Comparison of ENCODE assay signal across 9 cellular contexts in the genomic region with DNA sequence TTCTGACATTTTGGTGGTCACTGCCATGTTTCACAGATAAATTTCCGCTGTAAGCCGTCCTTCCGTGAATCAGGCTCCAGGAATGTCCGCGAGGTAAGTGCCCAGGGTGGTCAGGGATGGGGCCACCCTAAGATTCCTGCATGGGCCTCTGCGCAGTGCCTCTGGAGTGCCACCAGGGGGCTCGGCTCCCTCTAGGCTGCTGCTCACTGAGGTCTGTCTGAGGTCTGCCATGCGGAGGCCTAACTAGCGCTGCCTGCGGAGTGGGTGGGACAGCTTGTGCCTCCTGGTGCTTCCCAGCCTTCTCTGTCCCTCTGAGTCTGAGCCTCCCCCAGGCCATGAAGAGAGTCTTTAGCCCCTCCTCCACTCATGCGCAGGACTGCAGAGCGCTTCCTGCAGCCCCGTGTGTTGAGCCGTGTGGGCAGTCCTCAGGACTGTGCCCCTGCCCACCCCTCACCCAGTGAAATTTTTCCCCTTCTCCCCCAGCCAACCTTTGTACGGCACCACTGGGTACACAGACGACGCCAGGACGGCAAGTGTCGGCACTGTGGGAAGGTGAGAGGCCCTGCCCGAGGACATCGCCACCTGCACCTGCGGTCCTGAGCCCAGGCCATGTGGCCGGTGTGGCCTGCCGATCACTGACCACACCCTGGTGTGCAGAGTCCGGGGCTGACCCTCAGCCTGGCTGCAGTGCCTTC. TPM values are rescaled to one million over a fixed set of nuclear protein-coding genes. Genes with fewer than 3 reads are reported as not detected.
DNase-seq lines count a peak whose midpoint lies in the region; ATAC-seq and TF ChIP-seq lines count a peak whose summit lies in the region.
"Had no signal": no experiment of that assay in that cellular context is flagged by ENCODE, and none has a peak within 500 bp of the region (broad histone marks: within the 10 kb centered on the region; RNA-seq: fewer than 3 reads in every experiment).

No MANE protein-coding gene starts in this region.

- no peaks in the 10 kb centered on the region for H3K9me2 ChIP-seq in MM.1S (replicated peaks; ENCODE audit: insufficient read depth, low read length)

- POLR2A ChIA-PET in CD8-positive, alpha-beta memory T cell (lab: Charles Lee): interaction anchor here (1.7 kb wide), 1 partner anchor 10 kb away, joined by 4 read pairs; no protein-coding TSS in a partner anchor

- CTCF ChIA-PET in CD8-positive, alpha-beta memory T cell (lab: Charles Lee): interaction anchor here (2.3 to 16.1 kb wide), 2 partner anchors 19 to 23 kb away, joined by 7 to 358 read pairs; a partner anchor contains a TSS

- no peak overlapping the region for H3K4me2 ChIP-seq in MM.1S (ENCODE audit: low read depth, low read length)

- no peaks in the 10 kb centered on the region for H3F3A ChIP-seq in MM.1S (ENCODE audit: insufficient read depth, low read length)

- no peak overlapping the region for H3K4me3 ChIP-seq in CD8-positive, alpha-beta memory T cell (ENCODE audit: low read length)
- H3K4me3 ChIP-seq in MM.1S (ENCODE audit: low read length) (no peak overlapping the region), choroid plexus epithelial cell (ENCODE audit: low read depth, low read length) (no peak overlapping the region), lung (no peak overlapping the region), upper lobe of left lung (no peak overlapping the region)
- H3K4me3 ChIP-seq: SK-N-MC had no signal

- DNase-seq in CD8-positive, alpha-beta memory T cell: peak in 3 of 5 donors; percentile 22 to 67 (median 44)
- DNase-seq in MM.1S: peak; percentile 41
- peak; percentile 43 for DNase-seq in UCSD-AML1 (lab: John Stamatoyannopoulos, UW; ENCODE audit: unreplicated experiment)
- peak; percentile 88 for DNase-seq in choroid plexus epithelial cell (ENCODE audit: low read depth)
- peak; percentile 52 for DNase-seq in lung (ENCODE audit: low spot score)
- peak; percentile 56 to 70 for DNase-seq in upper lobe of left lung
- DNase-seq in C1 segment of cervical spinal cord (lab: John Stamatoyannopoulos, UW): no peak

- peaks cover 0 to 2% of the 10 kb centered on the region in 2 donors for H3K27me3 Mint-ChIP-seq in CD8-positive, alpha-beta memory T cell

- peak; percentile 46 for ATAC-seq in GM19397 (IDR thresholded peaks at IDR 0.05; ENCODE audit: unreplicated experiment)
- peak; percentile 48 for ATAC-seq in lung (ENCODE audit: insufficient read depth, low FRiP score)
- ATAC-seq in upper lobe of left lung (ENCODE audit: low FRiP score in 2 of 2): peak; percentile 70 to 79

- TF ChIP-seq EP300 in upper lobe of left lung (IDR thresholded peaks at IDR 0.05): no peak

- no peak overlapping the region for H3K4me3 Mint-ChIP-seq in CD8-positive, alpha-beta memory T cell

- no peak overlapping the region for H3K9ac ChIP-seq in MM.1S (ENCODE audit: low read length)

- peaks cover 54% of the 10 kb centered on the region for H3K36me3 ChIP-seq in CD8-positive, alpha-beta memory T cell (ENCODE audit: insufficient read depth, low read length)
- no peaks in the 10 kb centered on the region for H3K36me3 ChIP-seq in MM.1S (replicated peaks; ENCODE audit: insufficient read depth, low read length)
- H3K36me3 ChIP-seq in lung (ENCODE audit: control insufficient read depth in 2 of 2, insufficient read depth in 2 of 2, low read length in 2 of 2): peaks cover 5 to 53% of the 10 kb centered on the region in 2 donors
- H3K36me3 ChIP-seq in upper lobe of left lung: peaks cover 0 to 61% (median 58%) of the 10 kb centered on the region in 4 donors

- no peak overlapping the region for H3K27ac ChIP-seq in CD8-positive, alpha-beta memory T cell (ENCODE audit: low read depth, low read length)
- no peak overlapping the region for H3K27ac ChIP-seq in MM.1S (ENCODE audit: low read length)
- no peak overlapping the region for H3K27ac ChIP-seq in lung (ENCODE audit: low read depth in 1 of 2, low read length in 1 of 2)
- H3K27ac ChIP-seq in upper lobe of left lung: peak overlapping the region in 2 of 4 donors; percentile 12 to 19
- H3K27ac ChIP-seq: SK-N-MC had no signal

- H3K27ac Mint-ChIP-seq in CD8-positive, alpha-beta memory T cell: peak overlapping the region in 4 of 8 donors; percentile 22 to 63 (median 57)

- H3K79me2 ChIP-seq in MM.1S (ENCODE audit: low read length): no peaks in the 10 kb centered on the region

- H4K20me1 ChIP-seq in MM.1S (ENCODE audit: insufficient read depth, low read length): no peaks in the 10 kb centered on the region

- TF ChIP-seq CTCF in MM.1S (IDR thresholded peaks at IDR 0.05; ENCODE audit: low read length): peak; percentile 83
- peak; percentile 93 for TF ChIP-seq CTCF in choroid plexus epithelial cell (conservative IDR thresholded peaks at IDR 0.05; ENCODE audit: low read depth, low read length)
- peak; percentile 50 for TF ChIP-seq CTCF in lung (IDR thresholded peaks at IDR 0.05; ENCODE audit: control extremely low read depth, extremely low read depth)
- TF ChIP-seq CTCF in upper lobe of left lung (IDR thresholded peaks at IDR 0.05): peak; percentile 78 to 85 (median 79)

- no peak overlapping the region for H2AFZ ChIP-seq in MM.1S (ENCODE audit: low read length)

- no peak for TF ChIP-seq POLR2A in upper lobe of left lung (IDR thresholded peaks at IDR 0.05)

- WGBS in lung, 2 donors: 70 to 79% methylated on average over 25 of the region's 25 CpGs
- 74 to 83% methylated on average over 5 to 23 of the region's 25 CpGs for WGBS in upper lobe of left lung, 2 donors

- H3K4me1 Mint-ChIP-seq in CD8-positive, alpha-beta memory T cell: peaks cover 17 to 40% (median 19%) of the 10 kb centered on the region in 3 donors

- H3K9me3 Mint-ChIP-seq in CD8-positive, alpha-beta memory T cell: no peaks in the 10 kb centered on the region

- H3K36me3 Mint-ChIP-seq in CD8-positive, alpha-beta memory T cell: peaks cover 0 to 75% (median 2%) of the 10 kb centered on the region in 3 donors

- H3K4me1 ChIP-seq in CD8-positive, alpha-beta memory T cell (ENCODE audit: insufficient read depth, low read length): peaks cover 11% of the 10 kb centered on the region
- no peaks in the 10 kb centered on the region for H3K4me1 ChIP-seq in MM.1S (ENCODE audit: low read length)
- peaks cover 0 to 4% of the 10 kb centered on the region in 2 donors for H3K4me1 ChIP-seq in lung (ENCODE audit: control insufficient read depth in 2 of 2, insufficient read depth in 2 of 2, low read length in 2 of 2)
- H3K4me1 ChIP-seq in upper lobe of left lung: peaks cover 5 to 35% (median 14%) of the 10 kb centered on the region in 4 donors

- H3K27me3 ChIP-seq in CD8-positive, alpha-beta memory T cell (ENCODE audit: insufficient read depth, low read length, poor library complexity, severe bottlenecking): no peaks in the 10 kb centered on the region
- H3K27me3 ChIP-seq in MM.1S (replicated peaks; ENCODE audit: insufficient read depth, low read length) (no peaks in the 10 kb centered on the region), lung (ENCODE audit: control insufficient read depth, insufficient read depth) (no peaks in the 10 kb centered on the region), upper lobe of left lung (no peaks in the 10 kb centered on the region)

- no peaks in the 10 kb centered on the region for H3K9me3 ChIP-seq in CD8-positive, alpha-beta memory T cell (ENCODE audit: low read length)
- H3K9me3 ChIP-seq in MM.1S (replicated peaks; ENCODE audit: insufficient read depth, low read length) (no peaks in the 10 kb centered on the region), lung (ENCODE audit: control insufficient read depth in 2 of 2, insufficient read depth in 1 of 2, low read length in 1 of 2) (no peaks in the 10 kb centered on the region), upper lobe of left lung (no peaks in the 10 kb centered on the region)

RNA-seq across cellular contexts. Expression of a gene that starts 11.9 kb away (rescaled TPM):
- total RNA-seq in CD8-positive, alpha-beta memory T cell: 1 to 10 TPM; 1.1 to 1.2 TPM
- polyA plus RNA-seq in CD8-positive, alpha-beta memory T cell: 0.97 TPM
- total RNA-seq in lung (100 to 1,000 TPM in 1 of 2 donors, 10 to 100 TPM in 1; 52.1 to 134 TPM), upper lobe of left lung (10 to 100 TPM in 5 of 6 donors, not detected in 1; 14.3 to 44.8 (median 34.1) TPM)
- 10 to 100 TPM; 26.9 to 30.9 TPM for polyA plus RNA-seq in lung

RNA-seq across cellular contexts. Expression of a gene that starts 22.0 kb away (rescaled TPM):
- total RNA-seq in CD8-positive, alpha-beta memory T cell: not detected
- 0.63 TPM for polyA plus RNA-seq in CD8-positive, alpha-beta memory T cell
- total RNA-seq in lung (under 1 TPM in 1 of 2 donors, not detected in 1; 0.28 TPM), upper lobe of left lung (1 to 10 TPM in 1 of 6 donors, under 1 TPM in 3, not detected in 2; 0.34 to 1.4 (median 0.53) TPM)
- under 1 TPM; 0.05 to 0.10 TPM for polyA plus RNA-seq in lung

RNA-seq across cellular contexts. Expression of a gene that starts 22.3 kb away (rescaled TPM):
- 10 to 100 TPM; 85.8 to 87.2 TPM for total RNA-seq in CD8-positive, alpha-beta memory T cell
- polyA plus RNA-seq in CD8-positive, alpha-beta memory T cell: 87.4 TPM
- total RNA-seq in lung: 10 to 100 TPM; 33.3 to 63.2 TPM
- polyA plus RNA-seq in lung: 10 to 100 TPM; 42.2 to 46.0 TPM
- total RNA-seq in upper lobe of left lung: 100 to 1,000 TPM in 2 of 6 donors, 10 to 100 TPM in 4; 55.1 to 145 (median 65.5) TPM

Comparison
In these comparisons a context has a peak if more than half of its experiments do, and no peak if none do; other contexts are left out.
1. DNase-seq: peak in CD8-positive, alpha-beta memory T cell (3 of 5), MM.1S (single experiment), UCSD-AML1 (single experiment), choroid plexus epithelial cell (single experiment), lung (single experiment) and upper lobe of left lung (2 of 2); none in C1 segment of cervical spinal cord (0 of 14).
2. Peak in every context shown above with its lines, with median percentiles within 50 percentile points of each other: ATAC-seq and CTCF ChIP-seq.